In genomic region chr9:87395804-87396458, GRCh38 we compare ENCODE assay signal across 1 cellular context.
TF ChIP-seq lines count a peak whose summit lies in the region.

No MANE protein-coding gene starts in this region.

TF ChIP-seq in HepG2, 621 proteins besides CTCF, POLR2A, EP300 and RAD21 (continued from another document and continues in another):
- TF ChIP-seq ZNF609 (CRISPR knock-in tag; IDR thresholded peaks at IDR 0.05; ENCODE audit: borderline replicate concordance) (peak; percentile 62; the same call in 1 of the 2 replicates), ZNF282 (IDR thresholded peaks at IDR 0.05; ENCODE audit: partially characterized antibody) (no peak), GMEB2 (CRISPR knock-in tag; IDR thresholded peaks at IDR 0.05; ENCODE audit: low read depth) (no peak), ZSCAN22 (CRISPR knock-in tag; IDR thresholded peaks at IDR 0.05) (no peak), ZNF20 (CRISPR knock-in tag; IDR thresholded peaks at IDR 0.05) (no peak), HMG20B (CRISPR knock-in tag; conservative IDR thresholded peaks at IDR 0.05) (0 out of 2 replicates have a peak, but pooled peaks have one; percentile 20), WIZ (CRISPR knock-in tag; IDR thresholded peaks at IDR 0.05) (no peak), ZNF614 (CRISPR knock-in tag; IDR thresholded peaks at IDR 0.05; ENCODE audit: borderline replicate concordance) (peak; percentile 84), DNMT3B (CRISPR knock-in tag; conservative IDR thresholded peaks at IDR 0.05) (no peak), ARID2 (CRISPR knock-in tag; IDR thresholded peaks at IDR 0.05; ENCODE audit: borderline replicate concordance) (no peak), MTA3 (CRISPR knock-in tag; IDR thresholded peaks at IDR 0.05) (no peak), YEATS2 (CRISPR knock-in tag; IDR thresholded peaks at IDR 0.05; ENCODE audit: borderline replicate concordance) (peak; percentile 72; the same call in 1 of the 2 replicates), HDAC1 (CRISPR knock-in tag; IDR thresholded peaks at IDR 0.05) (no peak), HDAC2 (CRISPR knock-in tag; IDR thresholded peaks at IDR 0.05) (peak; percentile 73), MIXL1 (CRISPR knock-in tag; IDR thresholded peaks at IDR 0.05) (peak; percentile 87), ZFYVE20 (CRISPR knock-in tag; IDR thresholded peaks at IDR 0.05; ENCODE audit: borderline replicate concordance, low read depth) (no peak), GTF2F1 (IDR thresholded peaks at IDR 0.05; ENCODE audit: low read length) (no peak), HINFP (CRISPR knock-in tag; IDR thresholded peaks at IDR 0.05; ENCODE audit: low read depth) (no peak), SIN3A (IDR thresholded peaks at IDR 0.05; ENCODE audit: borderline replicate concordance, low read depth, low read length) (0 out of 2 replicates have a peak, but pooled peaks have one; percentile 79), MXD3 (CRISPR knock-in tag; IDR thresholded peaks at IDR 0.05) (no peak), LBX2 (CRISPR knock-in tag; IDR thresholded peaks at IDR 0.05; ENCODE audit: borderline replicate concordance) (no peak), POLR2G (IDR thresholded peaks at IDR 0.05; ENCODE audit: low read depth, low read length) (no peak), POGZ (CRISPR knock-in tag; IDR thresholded peaks at IDR 0.05) (0 out of 2 replicates have a peak, but pooled peaks have one; percentile 18), HNF4G (IDR thresholded peaks at IDR 0.05; ENCODE audit: borderline replicate concordance, low read depth, low read length) (peak; percentile 74), HNF4G (CRISPR knock-in tag; IDR thresholded peaks at IDR 0.05; ENCODE audit: borderline replicate concordance, low read depth) (no peak), CREB3 (CRISPR knock-in tag; IDR thresholded peaks at IDR 0.05) (no peak), ZBTB26 (CRISPR knock-in tag; IDR thresholded peaks at IDR 0.05; ENCODE audit: borderline replicate concordance) (no peak), ZNF124 (CRISPR knock-in tag; IDR thresholded peaks at IDR 0.05) (peak; percentile 72; the same call in 1 of the 2 replicates), ZNF777 (CRISPR knock-in tag; IDR thresholded peaks at IDR 0.05) (no peak), NFRKB (IDR thresholded peaks at IDR 0.05) (no peak), ZNF747 (CRISPR knock-in tag; IDR thresholded peaks at IDR 0.05; ENCODE audit: borderline replicate concordance) (no peak), PREB (CRISPR knock-in tag; IDR thresholded peaks at IDR 0.05) (no peak), KLF15 (CRISPR knock-in tag; IDR thresholded peaks at IDR 0.05; ENCODE audit: borderline replicate concordance) (no peak), MXD4 (CRISPR knock-in tag; IDR thresholded peaks at IDR 0.05) (0 out of 2 replicates have a peak, but pooled peaks have one; percentile 39), ZNF235 (CRISPR knock-in tag; IDR thresholded peaks at IDR 0.05; ENCODE audit: borderline replicate concordance) (no peak), ZBTB1 (CRISPR knock-in tag; IDR thresholded peaks at IDR 0.05; ENCODE audit: borderline replicate concordance) (no peak), MED1 (CRISPR knock-in tag; IDR thresholded peaks at IDR 0.05) (peak; percentile 38; the same call in 1 of the 2 replicates), ZFP1 (CRISPR knock-in tag; IDR thresholded peaks at IDR 0.05) (0 out of 2 replicates have a peak, but pooled peaks have one; percentile 58), AGO1 (IDR thresholded peaks at IDR 0.05; ENCODE audit: low read depth, low read length, poor library complexity, severe bottlenecking) (no peak), STAT5B (CRISPR knock-in tag; IDR thresholded peaks at IDR 0.05) (no peak), NPAS2 (CRISPR knock-in tag; IDR thresholded peaks at IDR 0.05; ENCODE audit: borderline replicate concordance) (no peak), REL (CRISPR knock-in tag; conservative IDR thresholded peaks at IDR 0.05) (no peak), ZNF737 (CRISPR knock-in tag; IDR thresholded peaks at IDR 0.05; ENCODE audit: borderline replicate concordance) (no peak), SSRP1 (CRISPR knock-in tag; IDR thresholded peaks at IDR 0.05) (no peak)
- TF ChIP-seq, protein P1, sequence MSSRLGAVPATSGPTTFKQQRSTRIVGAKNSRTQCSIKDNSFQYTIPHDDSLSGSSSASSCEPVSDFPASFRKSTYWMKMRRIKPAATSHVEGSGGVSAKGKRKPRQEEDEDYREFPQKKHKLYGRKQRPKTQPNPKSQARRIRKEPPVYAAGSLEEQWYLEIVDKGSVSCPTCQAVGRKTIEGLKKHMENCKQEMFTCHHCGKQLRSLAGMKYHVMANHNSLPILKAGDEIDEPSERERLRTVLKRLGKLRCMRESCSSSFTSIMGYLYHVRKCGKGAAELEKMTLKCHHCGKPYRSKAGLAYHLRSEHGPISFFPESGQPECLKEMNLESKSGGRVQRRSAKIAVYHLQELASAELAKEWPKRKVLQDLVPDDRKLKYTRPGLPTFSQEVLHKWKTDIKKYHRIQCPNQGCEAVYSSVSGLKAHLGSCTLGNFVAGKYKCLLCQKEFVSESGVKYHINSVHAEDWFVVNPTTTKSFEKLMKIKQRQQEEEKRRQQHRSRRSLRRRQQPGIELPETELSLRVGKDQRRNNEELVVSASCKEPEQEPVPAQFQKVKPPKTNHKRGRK (CRISPR knock-in tag; IDR thresholded peaks at IDR 0.05): no peak
- TF ChIP-seq, protein P2, sequence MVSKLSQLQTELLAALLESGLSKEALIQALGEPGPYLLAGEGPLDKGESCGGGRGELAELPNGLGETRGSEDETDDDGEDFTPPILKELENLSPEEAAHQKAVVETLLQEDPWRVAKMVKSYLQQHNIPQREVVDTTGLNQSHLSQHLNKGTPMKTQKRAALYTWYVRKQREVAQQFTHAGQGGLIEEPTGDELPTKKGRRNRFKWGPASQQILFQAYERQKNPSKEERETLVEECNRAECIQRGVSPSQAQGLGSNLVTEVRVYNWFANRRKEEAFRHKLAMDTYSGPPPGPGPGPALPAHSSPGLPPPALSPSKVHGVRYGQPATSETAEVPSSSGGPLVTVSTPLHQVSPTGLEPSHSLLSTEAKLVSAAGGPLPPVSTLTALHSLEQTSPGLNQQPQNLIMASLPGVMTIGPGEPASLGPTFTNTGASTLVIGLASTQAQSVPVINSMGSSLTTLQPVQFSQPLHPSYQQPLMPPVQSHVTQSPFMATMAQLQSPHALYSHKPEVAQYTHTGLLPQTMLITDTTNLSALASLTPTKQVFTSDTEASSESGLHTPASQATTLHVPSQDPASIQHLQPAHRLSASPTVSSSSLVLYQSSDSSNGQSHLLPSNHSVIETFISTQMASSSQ (IDR thresholded peaks at IDR 0.05; ENCODE audit: low read depth): peak; percentile 99
- TF ChIP-seq, protein P2 (CRISPR knock-in tag; IDR thresholded peaks at IDR 0.05; ENCODE audit: borderline replicate concordance): peak; percentile 99
- TF ChIP-seq, protein P3, sequence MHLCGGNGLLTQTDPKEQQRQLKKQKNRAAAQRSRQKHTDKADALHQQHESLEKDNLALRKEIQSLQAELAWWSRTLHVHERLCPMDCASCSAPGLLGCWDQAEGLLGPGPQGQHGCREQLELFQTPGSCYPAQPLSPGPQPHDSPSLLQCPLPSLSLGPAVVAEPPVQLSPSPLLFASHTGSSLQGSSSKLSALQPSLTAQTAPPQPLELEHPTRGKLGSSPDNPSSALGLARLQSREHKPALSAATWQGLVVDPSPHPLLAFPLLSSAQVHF (CRISPR knock-in tag; IDR thresholded peaks at IDR 0.05): no peak
